Comparison of ENCODE assay signal across 2 cellular contexts in the genomic region with DNA sequence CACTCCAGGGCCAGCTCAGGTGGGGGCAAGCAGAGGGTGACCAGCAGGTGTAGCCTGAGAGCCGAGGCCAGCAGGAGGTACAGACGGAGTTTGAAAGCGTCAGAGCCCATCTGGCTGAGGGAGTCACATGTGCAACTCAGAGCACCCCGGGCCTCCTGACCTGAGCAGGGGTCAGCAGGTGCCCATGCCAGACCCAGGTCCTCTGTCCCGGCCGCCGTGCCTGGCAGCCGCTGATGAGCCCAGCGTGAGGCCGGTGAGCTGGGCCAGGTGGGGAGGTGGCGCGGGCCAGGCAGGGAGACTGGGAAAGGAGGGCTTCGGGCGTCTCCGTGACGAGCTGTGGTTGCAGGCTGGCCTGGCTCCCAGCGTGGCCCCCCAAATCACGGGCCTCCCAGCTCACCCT.
TF ChIP-seq lines count a peak whose summit lies in the region.

No MANE protein-coding gene starts in this region.

TF ChIP-seq in SK-N-SH, 30 proteins besides CTCF, POLR2A, EP300 and RAD21:
- TF ChIP-seq, protein P1, sequence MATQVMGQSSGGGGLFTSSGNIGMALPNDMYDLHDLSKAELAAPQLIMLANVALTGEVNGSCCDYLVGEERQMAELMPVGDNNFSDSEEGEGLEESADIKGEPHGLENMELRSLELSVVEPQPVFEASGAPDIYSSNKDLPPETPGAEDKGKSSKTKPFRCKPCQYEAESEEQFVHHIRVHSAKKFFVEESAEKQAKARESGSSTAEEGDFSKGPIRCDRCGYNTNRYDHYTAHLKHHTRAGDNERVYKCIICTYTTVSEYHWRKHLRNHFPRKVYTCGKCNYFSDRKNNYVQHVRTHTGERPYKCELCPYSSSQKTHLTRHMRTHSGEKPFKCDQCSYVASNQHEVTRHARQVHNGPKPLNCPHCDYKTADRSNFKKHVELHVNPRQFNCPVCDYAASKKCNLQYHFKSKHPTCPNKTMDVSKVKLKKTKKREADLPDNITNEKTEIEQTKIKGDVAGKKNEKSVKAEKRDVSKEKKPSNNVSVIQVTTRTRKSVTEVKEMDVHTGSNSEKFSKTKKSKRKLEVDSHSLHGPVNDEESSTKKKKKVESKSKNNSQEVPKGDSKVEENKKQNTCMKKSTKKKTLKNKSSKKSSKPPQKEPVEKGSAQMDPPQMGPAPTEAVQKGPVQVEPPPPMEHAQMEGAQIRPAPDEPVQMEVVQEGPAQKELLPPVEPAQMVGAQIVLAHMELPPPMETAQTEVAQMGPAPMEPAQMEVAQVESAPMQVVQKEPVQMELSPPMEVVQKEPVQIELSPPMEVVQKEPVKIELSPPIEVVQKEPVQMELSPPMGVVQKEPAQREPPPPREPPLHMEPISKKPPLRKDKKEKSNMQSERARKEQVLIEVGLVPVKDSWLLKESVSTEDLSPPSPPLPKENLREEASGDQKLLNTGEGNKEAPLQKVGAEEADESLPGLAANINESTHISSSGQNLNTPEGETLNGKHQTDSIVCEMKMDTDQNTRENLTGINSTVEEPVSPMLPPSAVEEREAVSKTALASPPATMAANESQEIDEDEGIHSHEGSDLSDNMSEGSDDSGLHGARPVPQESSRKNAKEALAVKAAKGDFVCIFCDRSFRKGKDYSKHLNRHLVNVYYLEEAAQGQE (IDR thresholded peaks at IDR 0.05; ENCODE audit: low read depth, low read length): no peak
- TF ChIP-seq, protein P2, sequence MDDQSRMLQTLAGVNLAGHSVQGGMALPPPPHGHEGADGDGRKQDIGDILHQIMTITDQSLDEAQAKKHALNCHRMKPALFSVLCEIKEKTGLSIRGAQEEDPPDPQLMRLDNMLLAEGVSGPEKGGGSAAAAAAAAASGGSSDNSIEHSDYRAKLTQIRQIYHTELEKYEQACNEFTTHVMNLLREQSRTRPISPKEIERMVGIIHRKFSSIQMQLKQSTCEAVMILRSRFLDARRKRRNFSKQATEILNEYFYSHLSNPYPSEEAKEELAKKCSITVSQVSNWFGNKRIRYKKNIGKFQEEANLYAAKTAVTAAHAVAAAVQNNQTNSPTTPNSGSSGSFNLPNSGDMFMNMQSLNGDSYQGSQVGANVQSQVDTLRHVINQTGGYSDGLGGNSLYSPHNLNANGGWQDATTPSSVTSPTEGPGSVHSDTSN (IDR thresholded peaks at IDR 0.05): no peak
- TF ChIP-seq RFX5 (IDR thresholded peaks at IDR 0.05; ENCODE audit: low read length): no peak
- no peak for TF ChIP-seq NFIC (IDR thresholded peaks at IDR 0.05; ENCODE audit: borderline replicate concordance)
- TF ChIP-seq, protein P3, sequence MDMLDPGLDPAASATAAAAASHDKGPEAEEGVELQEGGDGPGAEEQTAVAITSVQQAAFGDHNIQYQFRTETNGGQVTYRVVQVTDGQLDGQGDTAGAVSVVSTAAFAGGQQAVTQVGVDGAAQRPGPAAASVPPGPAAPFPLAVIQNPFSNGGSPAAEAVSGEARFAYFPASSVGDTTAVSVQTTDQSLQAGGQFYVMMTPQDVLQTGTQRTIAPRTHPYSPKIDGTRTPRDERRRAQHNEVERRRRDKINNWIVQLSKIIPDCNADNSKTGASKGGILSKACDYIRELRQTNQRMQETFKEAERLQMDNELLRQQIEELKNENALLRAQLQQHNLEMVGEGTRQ (IDR thresholded peaks at IDR 0.05; ENCODE audit: borderline replicate concordance, low read depth, low read length): no peak
- no peak for TF ChIP-seq RXRA (IDR thresholded peaks at IDR 0.05; ENCODE audit: borderline replicate concordance, low read depth)
- no peak for TF ChIP-seq GATA2 (CRISPR knock-in tag; IDR thresholded peaks at IDR 0.05)
- no peak for TF ChIP-seq TCF12 (IDR thresholded peaks at IDR 0.05)
- no peak for TF ChIP-seq YY1 (IDR thresholded peaks at IDR 0.05; ENCODE audit: low read depth)

TF ChIP-seq in SK-N-SH treated with all-trans-retinoic acid at 6 μM for 48 hours, 23 proteins besides CTCF, POLR2A, EP300 and RAD21 (continued from another document):
- TF ChIP-seq, protein P4, sequence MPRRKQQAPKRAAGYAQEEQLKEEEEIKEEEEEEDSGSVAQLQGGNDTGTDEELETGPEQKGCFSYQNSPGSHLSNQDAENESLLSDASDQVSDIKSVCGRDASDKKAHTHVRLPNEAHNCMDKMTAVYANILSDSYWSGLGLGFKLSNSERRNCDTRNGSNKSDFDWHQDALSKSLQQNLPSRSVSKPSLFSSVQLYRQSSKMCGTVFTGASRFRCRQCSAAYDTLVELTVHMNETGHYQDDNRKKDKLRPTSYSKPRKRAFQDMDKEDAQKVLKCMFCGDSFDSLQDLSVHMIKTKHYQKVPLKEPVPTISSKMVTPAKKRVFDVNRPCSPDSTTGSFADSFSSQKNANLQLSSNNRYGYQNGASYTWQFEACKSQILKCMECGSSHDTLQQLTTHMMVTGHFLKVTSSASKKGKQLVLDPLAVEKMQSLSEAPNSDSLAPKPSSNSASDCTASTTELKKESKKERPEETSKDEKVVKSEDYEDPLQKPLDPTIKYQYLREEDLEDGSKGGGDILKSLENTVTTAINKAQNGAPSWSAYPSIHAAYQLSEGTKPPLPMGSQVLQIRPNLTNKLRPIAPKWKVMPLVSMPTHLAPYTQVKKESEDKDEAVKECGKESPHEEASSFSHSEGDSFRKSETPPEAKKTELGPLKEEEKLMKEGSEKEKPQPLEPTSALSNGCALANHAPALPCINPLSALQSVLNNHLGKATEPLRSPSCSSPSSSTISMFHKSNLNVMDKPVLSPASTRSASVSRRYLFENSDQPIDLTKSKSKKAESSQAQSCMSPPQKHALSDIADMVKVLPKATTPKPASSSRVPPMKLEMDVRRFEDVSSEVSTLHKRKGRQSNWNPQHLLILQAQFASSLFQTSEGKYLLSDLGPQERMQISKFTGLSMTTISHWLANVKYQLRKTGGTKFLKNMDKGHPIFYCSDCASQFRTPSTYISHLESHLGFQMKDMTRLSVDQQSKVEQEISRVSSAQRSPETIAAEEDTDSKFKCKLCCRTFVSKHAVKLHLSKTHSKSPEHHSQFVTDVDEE (CRISPR knock-in tag; IDR thresholded peaks at IDR 0.05): no peak
- no peak for TF ChIP-seq ZFP30 (CRISPR knock-in tag; IDR thresholded peaks at IDR 0.05)
- TF ChIP-seq, protein P5, sequence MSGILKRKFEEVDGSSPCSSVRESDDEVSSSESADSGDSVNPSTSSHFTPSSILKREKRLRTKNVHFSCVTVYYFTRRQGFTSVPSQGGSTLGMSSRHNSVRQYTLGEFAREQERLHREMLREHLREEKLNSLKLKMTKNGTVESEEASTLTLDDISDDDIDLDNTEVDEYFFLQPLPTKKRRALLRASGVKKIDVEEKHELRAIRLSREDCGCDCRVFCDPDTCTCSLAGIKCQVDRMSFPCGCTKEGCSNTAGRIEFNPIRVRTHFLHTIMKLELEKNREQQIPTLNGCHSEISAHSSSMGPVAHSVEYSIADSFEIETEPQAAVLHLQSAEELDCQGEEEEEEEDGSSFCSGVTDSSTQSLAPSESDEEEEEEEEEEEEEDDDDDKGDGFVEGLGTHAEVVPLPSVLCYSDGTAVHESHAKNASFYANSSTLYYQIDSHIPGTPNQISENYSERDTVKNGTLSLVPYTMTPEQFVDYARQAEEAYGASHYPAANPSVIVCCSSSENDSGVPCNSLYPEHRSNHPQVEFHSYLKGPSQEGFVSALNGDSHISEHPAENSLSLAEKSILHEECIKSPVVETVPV (CRISPR knock-in tag; IDR thresholded peaks at IDR 0.05): no peak
- no peak for TF ChIP-seq ZNF565 (CRISPR knock-in tag; conservative IDR thresholded peaks at IDR 0.05; ENCODE audit: low read depth)
- TF ChIP-seq ZC3H10 (CRISPR knock-in tag; IDR thresholded peaks at IDR 0.05): no peak
- TF ChIP-seq, protein P6, sequence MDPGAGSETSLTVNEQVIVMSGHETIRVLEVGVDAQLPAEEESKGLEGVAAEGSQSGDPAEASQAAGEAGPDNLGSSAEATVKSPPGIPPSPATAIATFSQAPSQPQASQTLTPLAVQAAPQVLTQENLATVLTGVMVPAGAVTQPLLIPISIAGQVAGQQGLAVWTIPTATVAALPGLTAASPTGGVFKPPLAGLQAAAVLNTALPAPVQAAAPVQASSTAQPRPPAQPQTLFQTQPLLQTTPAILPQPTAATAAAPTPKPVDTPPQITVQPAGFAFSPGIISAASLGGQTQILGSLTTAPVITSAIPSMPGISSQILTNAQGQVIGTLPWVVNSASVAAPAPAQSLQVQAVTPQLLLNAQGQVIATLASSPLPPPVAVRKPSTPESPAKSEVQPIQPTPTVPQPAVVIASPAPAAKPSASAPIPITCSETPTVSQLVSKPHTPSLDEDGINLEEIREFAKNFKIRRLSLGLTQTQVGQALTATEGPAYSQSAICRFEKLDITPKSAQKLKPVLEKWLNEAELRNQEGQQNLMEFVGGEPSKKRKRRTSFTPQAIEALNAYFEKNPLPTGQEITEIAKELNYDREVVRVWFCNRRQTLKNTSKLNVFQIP (CRISPR knock-in tag; IDR thresholded peaks at IDR 0.05; ENCODE audit: borderline replicate concordance, low read depth): no peak
- TF ChIP-seq ARNTL (CRISPR knock-in tag; IDR thresholded peaks at IDR 0.05; ENCODE audit: borderline replicate concordance, low read depth): no peak
- no peak for TF ChIP-seq ZNF70 (CRISPR knock-in tag; IDR thresholded peaks at IDR 0.05)
- no peak for TF ChIP-seq OSR1 (CRISPR knock-in tag; IDR thresholded peaks at IDR 0.05)
- TF ChIP-seq ZFP3 (CRISPR knock-in tag; IDR thresholded peaks at IDR 0.05): no peak
